ENCODE assay signal across 8 cellular contexts in the genomic region with DNA sequence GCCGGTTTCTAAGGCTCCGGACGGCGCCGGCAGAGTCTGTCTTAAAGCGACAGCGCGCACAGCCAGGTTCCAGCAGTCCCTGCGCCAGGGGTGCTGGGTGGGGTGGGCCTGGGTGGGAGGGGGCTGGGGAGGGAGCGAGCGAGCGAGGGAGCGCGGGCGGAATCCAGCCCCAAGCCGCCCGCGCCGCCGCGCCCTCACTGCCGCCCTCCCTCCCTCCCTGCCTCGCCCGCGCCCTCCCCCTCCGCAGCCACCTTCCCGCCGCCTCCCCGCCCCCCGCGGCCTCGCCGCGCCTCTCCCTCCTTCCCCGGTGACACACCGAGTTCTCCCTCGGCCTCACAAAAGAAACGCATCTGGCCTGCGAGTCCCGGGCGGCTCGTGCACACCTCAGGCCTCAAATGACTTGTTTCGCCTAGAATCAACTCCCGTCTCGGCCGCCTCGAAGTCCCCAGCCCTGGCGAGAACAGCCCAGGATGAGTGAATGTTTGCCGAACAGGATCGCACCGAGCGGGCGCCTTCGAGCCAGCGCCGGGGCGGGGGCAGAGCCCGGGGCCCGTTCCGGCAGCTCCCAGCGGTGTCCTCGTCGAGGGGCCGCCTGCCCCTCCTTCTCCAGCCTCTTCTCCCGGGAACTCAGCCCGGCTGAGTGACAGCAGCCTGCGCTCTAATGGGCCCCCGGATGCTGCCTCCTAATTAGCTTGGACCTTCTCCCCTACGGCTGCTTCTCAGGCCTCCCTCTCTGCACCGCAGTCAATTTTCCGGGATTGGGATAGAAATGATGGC. TPM values are rescaled to one million over a fixed set of nuclear protein-coding genes. Genes with fewer than 3 reads are reported as not detected.
DNase-seq lines count a peak whose midpoint lies in the region; ATAC-seq and TF ChIP-seq lines count a peak whose summit lies in the region.

A gene (minus strand): TSS at position 43 of the 777 bp plus-strand sequence. CDS start 347 bp downstream, outside the sequence.

- H3K27me3 Mint-ChIP-seq in T-helper 17 cell = peaks cover 82% of the 10 kb centered on the region
- peaks cover 73 to 89% (median 77%) of the 10 kb centered on the region in 3 donors for H3K27me3 Mint-ChIP-seq in naive B cell

- H2AFZ ChIP-seq in KMS-11 (ENCODE audit: low read depth) = peak within 1 kb of the TSS; percentile 84

- H3K9me3 ChIP-seq in T-helper 17 cell (ENCODE audit: control insufficient read depth, low read length, poor library complexity, severe bottlenecking) (no peaks in the 10 kb centered on the region), vagina (no peaks in the 10 kb centered on the region)

- H3K36me3 ChIP-seq in KMS-11 (ENCODE audit: insufficient read depth) (no peaks in the 10 kb centered on the region), vagina (no peaks in the 10 kb centered on the region)

- peak within 1 kb of the TSS; percentile 98 for H3K9ac ChIP-seq in KMS-11

- TF ChIP-seq CTCF in KMS-11 (conservative IDR thresholded peaks at IDR 0.05; ENCODE audit: low read depth, low read length) = no peak
- TF ChIP-seq CTCF in vagina (IDR thresholded peaks at IDR 0.05) = no peak

- peaks cover 40% of the 10 kb centered on the region for H3K79me2 ChIP-seq in KMS-11 (ENCODE audit: insufficient read depth, low read depth)

- H3K27me3 ChIP-seq in KMS-11 (ENCODE audit: insufficient read depth, low read depth) = no peaks in the 10 kb centered on the region
- peaks cover 20% of the 10 kb centered on the region for H3K27me3 ChIP-seq in vagina

- H4K20me1 ChIP-seq in KMS-11 (ENCODE audit: insufficient read depth) = no peaks in the 10 kb centered on the region

- H3K9me3 Mint-ChIP-seq in naive B cell = peaks cover 0 to 9% (median 6%) of the 10 kb centered on the region in 7 donors

- peaks cover 9% of the 10 kb centered on the region for H3K36me3 Mint-ChIP-seq in T-helper 17 cell (ENCODE audit: low read depth)
- peaks cover 0 to 22% of the 10 kb centered on the region in 2 donors for H3K36me3 Mint-ChIP-seq in naive B cell

- peak within 1 kb of the TSS; percentile 83 for H3K4me2 ChIP-seq in KMS-11

- TF ChIP-seq POLR2A in vagina (IDR thresholded peaks at IDR 0.05) = no peak

- H3K27ac ChIP-seq in KMS-11 = peak within 1 kb of the TSS; percentile 81
- H3K27ac ChIP-seq in vagina = peak within 1 kb of the TSS; percentile 95

- H3K4me3 Mint-ChIP-seq in T-helper 17 cell = peak within 1 kb of the TSS; percentile 88
- H3K4me3 Mint-ChIP-seq in naive B cell = peak within 1 kb of the TSS; percentile 74 to 92 (median 88)

- intact Hi-C loops in vagina (cut with DNase I) = no loop called here

- ATAC-seq in T-helper 17 cell (peak; percentile 23), naive B cell (ENCODE audit: low read depth in 2 of 2) (peak; percentile 14 to 31), HG03520 (IDR thresholded peaks at IDR 0.05; ENCODE audit: unreplicated experiment) (no peak), HG02678 (IDR thresholded peaks at IDR 0.05; ENCODE audit: unreplicated experiment) (no peak)

- H3K27ac Mint-ChIP-seq in T-helper 17 cell (no peak within 1 kb of the TSS), naive B cell (peak within 1 kb of the TSS in 4 of 6 donors; percentile 22 to 95 (median 63))

- H3K4me1 ChIP-seq in KMS-11 (ENCODE audit: low read depth, poor library complexity, severe bottlenecking) (peaks cover 14% of the 10 kb centered on the region), vagina (peaks cover 53% of the 10 kb centered on the region)

- H3K4me3 ChIP-seq in KMS-11 (IDR thresholded peaks at IDR 0.05; ENCODE audit: insufficient read depth, low read depth, low read length) (no peak within 1 kb of the TSS), vagina (peak within 1 kb of the TSS; percentile 43 to 57)

- peaks cover 28% of the 10 kb centered on the region for H3K4me1 Mint-ChIP-seq in T-helper 17 cell
- H3K4me1 Mint-ChIP-seq in naive B cell = peaks cover 40 to 54% (median 48%) of the 10 kb centered on the region in 3 donors

- peak; percentile 92 for DNase-seq in Daoy (ENCODE audit: low read depth)
- DNase-seq in T-helper 17 cell = no peak
- peak; percentile 73 for DNase-seq in ecto neural progenitor cell (ENCODE audit: low spot score)
- no peak for DNase-seq in naive B cell
- no peak for DNase-seq in vagina (ENCODE audit: extremely low spot score in 2 of 2)

RNA-seq across cellular contexts. Expression of the gene that starts here (rescaled TPM):
- 34.0 and 53.8 TPM in 2 replicates for total RNA-seq in Daoy (2014; rRNA removed; shearing (Covaris generic))
- total RNA-seq in T-helper 17 cell (not detected), vagina (141 TPM)
- not detected for polyA plus RNA-seq in naive B cell (ENCODE audit: low read depth in 6 of 6)

Comparison
In these comparisons a context has a peak if more than half of its experiments do, and no peak if none do; other contexts are left out.
1. RNA of the gene that starts here (total RNA-seq): 141 TPM in vagina (single experiment) and 34.0 to 53.8 TPM in Daoy; not detected in T-helper 17 cell; every median in the first group is over 10 times any median in the second.
2. Peak in ATAC-seq in T-helper 17 cell; RNA of the gene not detected or under 1 TPM.
3. Peak in ATAC-seq in naive B cell; RNA of the gene not detected or under 1 TPM.
4. DNase-seq: peak in Daoy (single experiment) and ecto neural progenitor cell (single experiment); none in T-helper 17 cell (0 of 3), naive B cell (single experiment) and vagina (0 of 2).